In genomic region chr1:43274125-43274803, GRCh38 we compare ENCODE assay signal across 8 cellular contexts. TPM values are rescaled to one million over a fixed set of nuclear protein-coding genes. Genes with fewer than 3 reads are reported as not detected.
A peak's percentile ranks its signal among the peaks of the same experiment; 100 is the strongest.
DNase-seq lines count a peak whose midpoint lies in the region; ATAC-seq, FAIRE-seq and TF ChIP-seq lines count a peak whose summit lies in the region.

No MANE protein-coding gene starts in this region.

- peaks cover 3% of the 10 kb centered on the region for H3K36me3 Mint-ChIP-seq in activated CD4-positive, alpha-beta memory T cell treated with anti-CD3 and anti-CD28 coated beads for 36 hours

- FAIRE-seq in D721Med (lab: Jason Lieb, UNC), result no peak

- H3K9me3 ChIP-seq in Karpas-422 (ENCODE audit: low read length), result no peaks in the 10 kb centered on the region

- peak overlapping the region; percentile 75 for H3K27ac Mint-ChIP-seq in activated CD4-positive, alpha-beta memory T cell treated with anti-CD3 and anti-CD28 coated beads for 36 hours

- no peaks in the 10 kb centered on the region for H3K27me3 ChIP-seq in Karpas-422 (ENCODE audit: low read length)

- DNase-seq in D721Med (ENCODE audit: insufficient read length, low spot score), result peak; percentile 3
- DNase-seq in Karpas-422, result peak; percentile 54
- DNase-seq in activated CD4-positive, alpha-beta memory T cell treated with anti-CD3 and anti-CD28 coated beads for 36 hours, result peak; percentile 63
- peak; percentile 53 for DNase-seq in fibroblast of the aortic adventitia (ENCODE audit: low read depth)
- DNase-seq in stimulated activated CD4-positive, alpha-beta T cell treated with anti-CD3 and anti-CD28 coated beads, Interleukin-2, amount 100 ng/mL, for 24 hours, result peak; percentile 28 to 36

- POLR2A ChIA-PET in activated CD4-positive, alpha-beta memory T cell treated with anti-CD3 and anti-CD28 coated beads for 36 hours (lab: Charles Lee), result no interaction called here

- no peak for ATAC-seq in GM18502 (IDR thresholded peaks at IDR 0.05; ENCODE audit: poor library complexity, unreplicated experiment)
- no peak for ATAC-seq in GM19023 (IDR thresholded peaks at IDR 0.05; ENCODE audit: unreplicated experiment)
- no peak for ATAC-seq in HG03460 (IDR thresholded peaks at IDR 0.05; ENCODE audit: unreplicated experiment)

- CTCF ChIA-PET in activated CD4-positive, alpha-beta memory T cell treated with anti-CD3 and anti-CD28 coated beads for 36 hours (lab: Charles Lee), result no interaction called here

- no peaks in the 10 kb centered on the region for H3K36me3 ChIP-seq in Karpas-422 (ENCODE audit: insufficient read depth, low read length)

- H3K9me2 ChIP-seq in Karpas-422 (replicated peaks; ENCODE audit: insufficient read depth, low read length), result no peaks in the 10 kb centered on the region

- TF ChIP-seq CTCF in D721Med (IDR thresholded peaks at IDR 0.05; ENCODE audit: insufficient read depth, missing control alignments) (no peak), fibroblast of the aortic adventitia (IDR thresholded peaks at IDR 0.05; ENCODE audit: insufficient read depth, low read length) (no peak)

- H3K4me3 Mint-ChIP-seq in activated CD4-positive, alpha-beta memory T cell treated with anti-CD3 and anti-CD28 coated beads for 36 hours, result no peak overlapping the region

- no peak overlapping the region for H3K9ac ChIP-seq in Karpas-422 (ENCODE audit: low read length)

- H3K79me2 ChIP-seq in Karpas-422 (ENCODE audit: low read length), result no peaks in the 10 kb centered on the region

- no peak overlapping the region for H2AFZ ChIP-seq in Karpas-422 (ENCODE audit: low read length)

- H3K4me2 ChIP-seq in Karpas-422 (ENCODE audit: low read depth, low read length, poor library complexity, severe bottlenecking), result no peak overlapping the region

- peaks cover 3% of the 10 kb centered on the region for H3K9me3 Mint-ChIP-seq in activated CD4-positive, alpha-beta memory T cell treated with anti-CD3 and anti-CD28 coated beads for 36 hours

- no peak overlapping the region for H3K27ac ChIP-seq in Karpas-422 (ENCODE audit: low read length)

- no peaks in the 10 kb centered on the region for H4K20me1 ChIP-seq in Karpas-422 (ENCODE audit: insufficient read depth, low read depth, low read length)

- H3K27me3 Mint-ChIP-seq in activated CD4-positive, alpha-beta memory T cell treated with anti-CD3 and anti-CD28 coated beads for 36 hours, result peaks cover 5% of the 10 kb centered on the region

- intact Hi-C loops in activated CD4-positive, alpha-beta memory T cell treated with anti-CD3 and anti-CD28 coated beads for 36 hours (cut with micrococcal nuclease), result no loop called here

- no peaks in the 10 kb centered on the region for H3K4me1 ChIP-seq in Karpas-422 (ENCODE audit: low read length)

- no peak overlapping the region for H3K4me3 ChIP-seq in Karpas-422 (ENCODE audit: low read length)
- H3K4me3 ChIP-seq in fibroblast of the aortic adventitia (ENCODE audit: low read depth, low read length), result no peak overlapping the region

- peaks cover 20% of the 10 kb centered on the region for H3K4me1 Mint-ChIP-seq in activated CD4-positive, alpha-beta memory T cell treated with anti-CD3 and anti-CD28 coated beads for 36 hours (ENCODE audit: low read depth)

RNA-seq across cellular contexts. Expression of gene TMEM125, which starts 4.5 kb away (rescaled TPM):
- not detected in 2 replicates for total RNA-seq in Karpas-422 (2014; rRNA removed; shearing (Covaris generic); ENCODE audit: low replicate concordance)
- under 1 TPM in 1 of 2 experiments, not detected in 1; 0.12 TPM for total RNA-seq in activated CD4-positive, alpha-beta memory T cell treated with anti-CD3 and anti-CD28 coated beads for 36 hours
- not detected in 2 replicates for total RNA-seq in fibroblast of the aortic adventitia (ENCODE audit: low replicate concordance)

RNA-seq across cellular contexts. Expression of gene C1orf210, which starts 11.1 kb away (rescaled TPM):
- total RNA-seq in Karpas-422 (2014; rRNA removed; shearing (Covaris generic); ENCODE audit: low replicate concordance), result not detected in 2 replicates
- not detected for total RNA-seq in activated CD4-positive, alpha-beta memory T cell treated with anti-CD3 and anti-CD28 coated beads for 36 hours
- total RNA-seq in fibroblast of the aortic adventitia (ENCODE audit: low replicate concordance), result not detected in 2 replicates

RNA-seq across cellular contexts. Expression of gene TIE1, which starts 26.5 kb away (rescaled TPM):
- total RNA-seq in Karpas-422 (2014; rRNA removed; shearing (Covaris generic); ENCODE audit: low replicate concordance), result not detected in 2 replicates
- not detected for total RNA-seq in activated CD4-positive, alpha-beta memory T cell treated with anti-CD3 and anti-CD28 coated beads for 36 hours
- 0.81 and 5.2 TPM in 2 replicates for total RNA-seq in fibroblast of the aortic adventitia (ENCODE audit: low replicate concordance)

Comparison
In these comparisons a context has a peak if more than half of its experiments do, and no peak if none do; other contexts are left out.
1. DNase-seq: peak in every context shown above with its lines; median percentile 63 in activated CD4-positive, alpha-beta memory T cell treated with anti-CD3 and anti-CD28 coated beads for 36 hours; 54 in Karpas-422; 53 in fibroblast of the aortic adventitia; 32 in stimulated activated CD4-positive, alpha-beta T cell treated with anti-CD3 and anti-CD28 coated beads, Interleukin-2, amount 100 ng/mL, for 24 hours; 3 in D721Med.